Comparison of ENCODE assay signal across 8 cellular contexts in genomic region chr2:88627055-88627855, GRCh38. TPM values are rescaled to one million over a fixed set of nuclear protein-coding genes. Genes with fewer than 3 reads are reported as not detected.
A peak's percentile ranks its signal among the peaks of the same experiment; 100 is the strongest.
DNase-seq lines count a peak whose midpoint lies in the region; ATAC-seq, FAIRE-seq and TF ChIP-seq lines count a peak whose summit lies in the region.

EIF2AK3 (minus strand) TSS chr2:88627464; CDS start chr2:88627274, 190 bp downstream.

- peak within 1 kb of the TSS; percentile 100 for H2AFZ ChIP-seq in keratinocyte (ENCODE audit: control insufficient read depth, low read length)

- TF ChIP-seq POLR2A in GM19099 (IDR thresholded peaks at IDR 0.05; ENCODE audit: extremely low read depth, insufficient read length, low read depth): peak; percentile 89

- H4K20me1 ChIP-seq in keratinocyte (ENCODE audit: control insufficient read depth, extremely low read depth, insufficient read depth, low read length): peaks cover 3% of the 10 kb centered on the region

- no peaks in the 10 kb centered on the region for H3K36me3 ChIP-seq in keratinocyte (ENCODE audit: control insufficient read depth in 2 of 2, extremely low read depth in 1 of 2, insufficient read depth in 2 of 2, low read length in 2 of 2)

- H3K27ac ChIP-seq in keratinocyte (ENCODE audit: control insufficient read depth, insufficient read depth, low read length): peak within 1 kb of the TSS; percentile 99

- peak; percentile 96 for DNase-seq in AG20443 (ENCODE audit: low spot score)
- DNase-seq in NCI-H510A (lab: John Stamatoyannopoulos, UW): peak; percentile 97
- peak; percentile 89 for DNase-seq in activated CD4-positive, alpha-beta T cell treated with anti-CD3 and anti-CD28 coated beads for 1 hour
- peak; percentile 98 for DNase-seq in cerebellum (ENCODE audit: low spot score)
- peak; percentile 99 for DNase-seq in keratinocyte (ENCODE audit: low read depth, low spot score)
- DNase-seq in stimulated activated CD4-positive, alpha-beta T cell treated with anti-CD3 and anti-CD28 coated beads, Interleukin-15, amount 100 ng/mL, for 1 hour (ENCODE audit: low read depth in 1 of 2, low spot score in 1 of 2): peak; percentile 84 to 87

- peak within 1 kb of the TSS; percentile 80 to 97 (median 85) for H3K4me3 ChIP-seq in keratinocyte (ENCODE audit: control insufficient read depth in 2 of 3, extremely low read depth in 1 of 3, insufficient read depth in 2 of 3, low read depth in 1 of 3, low read length in 3 of 3)

- FAIRE-seq in keratinocyte (lab: Jason Lieb, UNC): peak; percentile 91

- peak within 1 kb of the TSS; percentile 89 for H3K4me2 ChIP-seq in keratinocyte (ENCODE audit: control insufficient read depth, extremely low read depth, insufficient read depth, low read depth, low read length)

- H3K27me3 ChIP-seq in keratinocyte (ENCODE audit: control insufficient read depth, extremely low read depth, insufficient read depth, low read length): no peaks in the 10 kb centered on the region

- dilution Hi-C loops in keratinocyte (cut with MboI; ENCODE audit: extremely low pct_ligation_motif_present, low sequenced_read_pairs): no loop called here

- no peaks in the 10 kb centered on the region for H3K9me3 ChIP-seq in keratinocyte (ENCODE audit: control insufficient read depth, low read depth, low read length)

- H3K9ac ChIP-seq in keratinocyte (ENCODE audit: control insufficient read depth, extremely low read depth, insufficient read depth, low read length): peak within 1 kb of the TSS; percentile 99

- peaks cover 15% of the 10 kb centered on the region for H3K4me1 ChIP-seq in keratinocyte (ENCODE audit: control insufficient read depth, extremely low read depth, insufficient read depth, low read length)

- H3K79me2 ChIP-seq in keratinocyte (ENCODE audit: control insufficient read depth, insufficient read depth, low read length): peaks cover 42% of the 10 kb centered on the region

- peak; percentile 84 for ATAC-seq in HG03432 (IDR thresholded peaks at IDR 0.05; ENCODE audit: unreplicated experiment)

- no peaks in the 10 kb centered on the region for H3K9me1 ChIP-seq in keratinocyte (ENCODE audit: control insufficient read depth, extremely low read depth, insufficient read depth, low read length)

- TF ChIP-seq CTCF in keratinocyte (optimal IDR thresholded peaks at IDR 0.05 in 1 of 3, IDR thresholded peaks at IDR 0.05 in 1 of 3, conservative IDR thresholded peaks at IDR 0.05 in 1 of 3; ENCODE audit: extremely low read depth in 1 of 3, insufficient read depth in 2 of 3, low read length in 3 of 3): no peak

RNA-seq across cellular contexts. Expression of gene EIF2AK3, which starts in this region (rescaled TPM):
- 25.2 TPM for total RNA-seq in cerebellum
- 7.6 to 10.9 TPM (median 7.9 TPM) in 3 replicates for polyA plus RNA-seq in keratinocyte
- 19.0 TPM for polyA plus RNA-seq in keratinocyte (2011; ENCODE audit: low read depth)
- polyA plus RNA-seq in keratinocyte (2011; cell fraction: cytosol; rRNA removed): 3.2 and 6.1 TPM in 2 replicates
- 21.4 and 23.0 TPM in 2 replicates for polyA plus RNA-seq in keratinocyte (2011; cell fraction: nucleus; rRNA removed)
- 7.3 and 9.8 TPM in 2 replicates for polyA plus RNA-seq in keratinocyte (2012; ENCODE audit: low replicate concordance)
- 4.4 to 28.7 TPM (median 8.4 TPM) in 3 replicates for polyA minus RNA-seq in keratinocyte
- polyA minus RNA-seq in keratinocyte (2011; cell fraction: cytosol; rRNA and poly(A)+ RNA removed): 6.7 TPM
- polyA minus RNA-seq in keratinocyte (2011; cell fraction: nucleus; rRNA and poly(A)+ RNA removed): 17.5 and 33.3 TPM in 2 replicates

Comparison
In these comparisons a context has a peak if more than half of its experiments do, and no peak if none do; other contexts are left out.
1. Peak in every context shown above with its lines: DNase-seq, ATAC-seq, H3K4me3 ChIP-seq and H3K27ac ChIP-seq.